In the genomic region with DNA sequence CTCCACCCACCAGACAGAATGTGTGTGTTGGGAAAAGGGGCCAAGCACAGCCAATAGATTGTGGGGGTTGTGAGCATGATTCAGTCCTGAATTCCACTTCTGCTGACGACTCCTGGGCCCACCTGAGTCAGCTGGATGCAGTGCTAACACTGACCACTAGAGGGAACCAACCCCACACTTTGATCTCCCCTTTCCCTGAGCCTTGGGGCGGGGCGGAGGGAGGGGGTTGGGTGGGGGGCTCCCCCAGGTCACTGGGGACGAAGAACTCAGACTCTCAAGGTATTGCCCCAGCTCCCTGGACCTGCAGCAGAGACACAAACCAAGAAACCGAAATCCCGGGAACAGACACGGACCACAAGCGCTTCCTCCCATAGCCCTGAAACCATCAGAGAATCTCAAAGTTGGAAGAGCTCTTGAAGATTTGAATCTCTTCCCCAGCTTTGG, we compare ENCODE assay signal across 6 cellular contexts. TPM values are rescaled to one million over a fixed set of nuclear protein-coding genes. Genes with fewer than 3 reads are reported as not detected.
DNase-seq lines count a peak whose midpoint lies in the region; ATAC-seq lines count a peak whose summit lies in the region.

No MANE protein-coding gene starts in this region.

- DNase-seq in activated gamma-delta T cell treated with Interleukin-2 at 50 U/mL for 16 hours = peak; percentile 67
- no peak for DNase-seq in activated gamma-delta T cell (lab: John Stamatoyannopoulos, UW)
- peak; percentile 20 to 35 for DNase-seq in activated CD8-positive, alpha-beta memory T cell treated with anti-CD3 and anti-CD28 coated beads for 4 hours (ENCODE audit: low read depth in 2 of 2)
- no peak for DNase-seq in left ventricle myocardium superior
- peak; percentile 34 to 50 for DNase-seq in stimulated activated CD8-positive, alpha-beta memory T cell treated with anti-CD3 and anti-CD28 coated beads, Interleukin-7, amount 100 ng/mL, for 1 hour (ENCODE audit: low read depth in 2 of 2)

- peak; percentile 61 for ATAC-seq in left ventricle myocardium superior
- ATAC-seq in HG03457 (IDR thresholded peaks at IDR 0.05; ENCODE audit: unreplicated experiment) = no peak

- intact Hi-C loops in left ventricle myocardium superior (cut with micrococcal nuclease) = no loop called here

RNA-seq across cellular contexts. Expression of a gene that starts 0.6 kb away (rescaled TPM):
- total RNA-seq in left ventricle myocardium superior = not detected

RNA-seq across cellular contexts. Expression of a gene that starts 7.0 kb away (rescaled TPM):
- not detected for total RNA-seq in left ventricle myocardium superior

RNA-seq across cellular contexts. Expression of a gene that starts 15.3 kb away (rescaled TPM):
- total RNA-seq in left ventricle myocardium superior = not detected

RNA-seq across cellular contexts. Expression of a gene that starts 20.5 kb away (rescaled TPM):
- 5.7 TPM for total RNA-seq in left ventricle myocardium superior

RNA-seq across cellular contexts. Expression of a gene that starts 29.9 kb away (rescaled TPM):
- total RNA-seq in left ventricle myocardium superior = not detected

Comparison
In these comparisons a context has a peak if more than half of its experiments do, and no peak if none do; other contexts are left out.
1. DNase-seq: peak in activated gamma-delta T cell treated with Interleukin-2 at 50 U/mL for 16 hours (single experiment), activated CD8-positive, alpha-beta memory T cell treated with anti-CD3 and anti-CD28 coated beads for 4 hours (2 of 2) and stimulated activated CD8-positive, alpha-beta memory T cell treated with anti-CD3 and anti-CD28 coated beads, Interleukin-7, amount 100 ng/mL, for 1 hour (2 of 2); none in activated gamma-delta T cell (single experiment) and left ventricle myocardium superior (single experiment).